Comparison of ENCODE assay signal across 9 cellular contexts in the genomic region with DNA sequence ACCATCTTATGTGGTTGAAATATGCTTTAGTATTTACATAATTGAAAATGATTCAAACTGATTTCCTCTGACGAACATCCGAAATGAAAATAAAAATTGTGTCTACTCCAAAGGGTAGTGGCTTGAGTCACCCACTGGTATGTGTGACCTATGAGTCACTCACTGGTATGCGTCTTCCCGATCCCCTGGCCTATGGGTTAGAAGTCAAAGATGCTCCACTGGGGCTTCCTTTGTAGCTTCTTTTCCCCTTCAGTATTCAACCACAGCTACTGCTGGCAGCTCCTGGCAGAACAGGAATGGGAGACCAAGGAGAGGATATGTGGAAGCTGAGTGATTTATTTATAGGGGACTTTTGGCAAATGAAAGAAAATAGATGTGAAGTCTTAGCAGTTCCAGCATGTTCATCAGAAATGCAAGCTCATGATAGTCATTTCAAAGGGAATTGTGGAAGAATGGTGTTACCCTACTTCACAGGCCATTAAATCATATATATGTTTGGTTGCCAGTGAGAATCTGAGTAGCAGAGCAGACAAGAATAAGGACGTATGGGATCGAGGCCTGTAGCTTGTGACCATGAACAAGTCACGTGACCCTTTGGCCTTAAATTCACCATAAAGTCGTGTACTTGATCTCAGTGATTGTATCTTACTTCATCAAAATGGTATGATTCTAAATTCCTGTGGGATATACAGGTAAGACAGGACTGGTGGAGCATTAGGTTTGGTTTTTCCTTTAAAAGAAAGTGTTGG.
DNase-seq lines count a peak whose midpoint lies in the region; ATAC-seq, FAIRE-seq and TF ChIP-seq lines count a peak whose summit lies in the region.
"Had no signal": no experiment of that assay in that cellular context is flagged by ENCODE, and none has a peak within 500 bp of the region (broad histone marks: within the 10 kb centered on the region; RNA-seq: fewer than 3 reads in every experiment).

No MANE protein-coding gene starts in this region.

- peak overlapping the region; percentile 94 for H3K9ac ChIP-seq in endothelial cell of umbilical vein (replicated peaks; ENCODE audit: extremely low read depth, insufficient read depth, low read length)

- FAIRE-seq in endothelial cell of umbilical vein (lab: Jason Lieb, UNC), result peak; percentile 88

- H3K4me3 ChIP-seq in endothelial cell of umbilical vein (replicated peaks in 1 of 3; ENCODE audit: insufficient read depth in 1 of 3, low read depth in 1 of 3, low read length in 3 of 3) (no peak overlapping the region), upper lobe of right lung (no peak overlapping the region)

- ATAC-seq in HG03558 (IDR thresholded peaks at IDR 0.05; ENCODE audit: extremely low read depth, unreplicated experiment) (peak; percentile 48), upper lobe of right lung (peak; percentile 96)
- ATAC-seq in naive thymus-derived CD8-positive, alpha-beta T cell, result peak; percentile 24 to 41

- POLR2A ChIA-PET in endothelial cell of umbilical vein (lab: Charles Lee), result interaction anchor here (1.0 kb wide), 1 partner anchor 8 kb away, joined by 3 read pairs; no protein-coding TSS in a partner anchor
- POLR2A ChIA-PET in naive thymus-derived CD8-positive, alpha-beta T cell (lab: Charles Lee), result no interaction called here

- no peak overlapping the region for H2AFZ ChIP-seq in endothelial cell of umbilical vein (ENCODE audit: low read depth, low read length)

- H3K9me3 Mint-ChIP-seq in activated CD4-positive, alpha-beta T cell treated with anti-CD3 and anti-CD28 coated beads, Interleukin-2, amount 10 ng/mL, durations not matched to agents 24 days and 14 days, result peaks cover 17% of the 10 kb centered on the region
- H3K9me3 Mint-ChIP-seq in naive thymus-derived CD8-positive, alpha-beta T cell, result peaks cover 0 to 3% (median 0%) of the 10 kb centered on the region in 9 donors
- H3K9me3 Mint-ChIP-seq: dendritic cell treated with granulocyte-macrophage colony-stimulating factor and Interleukin-4, amounts not matched to agents 40 ng/mL and 50 ng/mL, for 4 days had no signal

- H3K27me3 ChIP-seq in endothelial cell of umbilical vein (ENCODE audit: control insufficient read depth in 2 of 2, insufficient read depth in 2 of 2, low read length in 2 of 2), result no peaks in the 10 kb centered on the region
- H3K27me3 ChIP-seq in upper lobe of right lung, result no peaks in the 10 kb centered on the region

- intact Hi-C loops in activated CD4-positive, alpha-beta T cell treated with anti-CD3 and anti-CD28 coated beads, Interleukin-2, amount 10 ng/mL, durations not matched to agents 24 days and 14 days (cut with micrococcal nuclease), result loop anchor here (1.0 to 5.0 kb wide), 7 partner anchors 19 to 858 kb away; a partner anchor contains a TSS
- intact Hi-C loops in endothelial cell of umbilical vein (cut with micrococcal nuclease) (loop anchor here (1.0 to 2.0 kb wide), 3 partner anchors 8 to 215 kb away; a partner anchor contains a TSS), upper lobe of right lung (cut with DNase I) (no loop called here)

- dilution Hi-C loops in endothelial cell of umbilical vein (cut with MboI; ENCODE audit: extremely low pct_ligation_motif_present, low sequenced_read_pairs), result no loop called here

- no peaks in the 10 kb centered on the region for H4K20me1 ChIP-seq in endothelial cell of umbilical vein (replicated peaks; ENCODE audit: control insufficient read depth, extremely low read depth, insufficient read depth, low read length)

- H3K4me3 Mint-ChIP-seq in activated CD4-positive, alpha-beta T cell treated with anti-CD3 and anti-CD28 coated beads, Interleukin-2, amount 10 ng/mL, durations not matched to agents 24 days and 14 days, result peak overlapping the region; percentile 39
- H3K4me3 Mint-ChIP-seq in naive thymus-derived CD8-positive, alpha-beta T cell, result peak overlapping the region in 5 of 10 donors; percentile 14 to 60 (median 38)
- H3K4me3 Mint-ChIP-seq: dendritic cell treated with granulocyte-macrophage colony-stimulating factor and Interleukin-4, amounts not matched to agents 40 ng/mL and 50 ng/mL, for 4 days had no signal

- H3K27ac ChIP-seq in endothelial cell of umbilical vein (ENCODE audit: insufficient read depth, low read depth, low read length) (peak overlapping the region; percentile 99), upper lobe of right lung (peak overlapping the region; percentile 77)

- TF ChIP-seq CTCF in endothelial cell of umbilical vein (IDR thresholded peaks at IDR 0.05; ENCODE audit: extremely low read depth in 1 of 2, insufficient read depth in 1 of 2, low read depth in 1 of 2, low read length in 2 of 2) (no peak), upper lobe of right lung (IDR thresholded peaks at IDR 0.05) (no peak)

- BruUV-seq in endothelial cell of umbilical vein (replicated peaks; lab: Mats Ljungman, UMichigan), result TSS peak; percentile 81

- CTCF ChIA-PET in endothelial cell of umbilical vein (lab: Charles Lee), result interaction anchor here (0.7 to 3.7 kb wide), 9 partner anchors 18 to 315 kb away, joined by 3 to 34 read pairs (median 4); no protein-coding TSS in a partner anchor

- H3K4me1 Mint-ChIP-seq in activated CD4-positive, alpha-beta T cell treated with anti-CD3 and anti-CD28 coated beads, Interleukin-2, amount 10 ng/mL, durations not matched to agents 24 days and 14 days, result peaks cover 53% of the 10 kb centered on the region
- H3K4me1 Mint-ChIP-seq in naive thymus-derived CD8-positive, alpha-beta T cell, result peaks cover 23 to 65% (median 53%) of the 10 kb centered on the region in 4 donors

- TF ChIP-seq POLR2A in endothelial cell of umbilical vein (IDR thresholded peaks at IDR 0.05; ENCODE audit: low read depth, low read length), result peak; percentile 36

- no peaks in the 10 kb centered on the region for H3K9me1 ChIP-seq in endothelial cell of umbilical vein (replicated peaks; ENCODE audit: control insufficient read depth, extremely low read depth, insufficient read depth, low read length)

- H3K4me1 ChIP-seq in endothelial cell of umbilical vein (ENCODE audit: control insufficient read depth, extremely low read depth, insufficient read depth, low read length) (peaks cover 44% of the 10 kb centered on the region), upper lobe of right lung (peaks cover 22% of the 10 kb centered on the region)

- peaks cover 13% of the 10 kb centered on the region for H3K36me3 Mint-ChIP-seq in activated CD4-positive, alpha-beta T cell treated with anti-CD3 and anti-CD28 coated beads, Interleukin-2, amount 10 ng/mL, durations not matched to agents 24 days and 14 days (ENCODE audit: low read depth)
- H3K36me3 Mint-ChIP-seq in naive thymus-derived CD8-positive, alpha-beta T cell, result peaks cover 0 to 6% (median 0%) of the 10 kb centered on the region in 3 donors

- no peaks in the 10 kb centered on the region for H3K9me3 ChIP-seq in endothelial cell of umbilical vein (replicated peaks; ENCODE audit: control insufficient read depth, insufficient read depth, low read length)
- no peaks in the 10 kb centered on the region for H3K9me3 ChIP-seq in upper lobe of right lung

- H3K36me3 ChIP-seq in endothelial cell of umbilical vein (ENCODE audit: control insufficient read depth in 2 of 2, extremely low read depth in 1 of 2, insufficient read depth in 2 of 2, low read length in 2 of 2) (no peaks in the 10 kb centered on the region), upper lobe of right lung (no peaks in the 10 kb centered on the region)

- no peaks in the 10 kb centered on the region for H3K79me2 ChIP-seq in endothelial cell of umbilical vein (ENCODE audit: control insufficient read depth, insufficient read depth, low read length)

- peak overlapping the region; percentile 88 for H3K27ac Mint-ChIP-seq in activated CD4-positive, alpha-beta T cell treated with anti-CD3 and anti-CD28 coated beads, Interleukin-2, amount 10 ng/mL, durations not matched to agents 24 days and 14 days
- H3K27ac Mint-ChIP-seq in naive thymus-derived CD8-positive, alpha-beta T cell, result peak overlapping the region in 7 of 10 donors; percentile 27 to 88 (median 77)
- H3K27ac Mint-ChIP-seq: dendritic cell treated with granulocyte-macrophage colony-stimulating factor and Interleukin-4, amounts not matched to agents 40 ng/mL and 50 ng/mL, for 4 days had no signal

- H3K4me2 ChIP-seq in endothelial cell of umbilical vein (ENCODE audit: insufficient read depth, low read length), result peak overlapping the region; percentile 68

- H3K27me3 Mint-ChIP-seq in activated CD4-positive, alpha-beta T cell treated with anti-CD3 and anti-CD28 coated beads, Interleukin-2, amount 10 ng/mL, durations not matched to agents 24 days and 14 days, result no peaks in the 10 kb centered on the region
- H3K27me3 Mint-ChIP-seq in naive thymus-derived CD8-positive, alpha-beta T cell, result no peaks in the 10 kb centered on the region
- H3K27me3 Mint-ChIP-seq: dendritic cell treated with granulocyte-macrophage colony-stimulating factor and Interleukin-4, amounts not matched to agents 40 ng/mL and 50 ng/mL, for 4 days had no signal

- peak; percentile 96 for DNase-seq in A172 (ENCODE audit: low spot score)
- DNase-seq in activated CD4-positive, alpha-beta T cell treated with anti-CD3 and anti-CD28 coated beads, Interleukin-2, amount 10 ng/mL, durations not matched to agents 24 days and 14 days, result peak; percentile 84
- peak; percentile 90 for DNase-seq in endothelial cell of umbilical vein (ENCODE audit: low read depth, low spot score)
- DNase-seq in naive thymus-derived CD8-positive, alpha-beta T cell, result no peak
- DNase-seq in upper lobe of right lung, result no peak
- DNase-seq in NCI-H524 (lab: John Stamatoyannopoulos, UW), result no peak
- DNase-seq in NCI-H748 treated with DMSO at 0.1 percent for 48 hours (lab: John Stamatoyannopoulos, UW), result no peak

TF ChIP-seq in endothelial cell of umbilical vein, 7 proteins besides CTCF, POLR2A, EP300 and RAD21:
- TF ChIP-seq POLR2AphosphoS5 (IDR thresholded peaks at IDR 0.05; ENCODE audit: insufficient read depth, low read depth, low read length) (peak; percentile 95), EZH2 (IDR thresholded peaks at IDR 0.05; ENCODE audit: borderline replicate concordance, low read depth, low read length, severe bottlenecking) (no peak), MYC (IDR thresholded peaks at IDR 0.05; ENCODE audit: low read depth, low read length) (no peak), GATA2 (IDR thresholded peaks at IDR 0.05; ENCODE audit: insufficient read depth, insufficient read length, low read depth, low read length) (peak; percentile 69), JUN (IDR thresholded peaks at IDR 0.05; ENCODE audit: borderline replicate concordance, insufficient read depth, insufficient read length, low read depth) (peak; percentile 100), FOS (IDR thresholded peaks at IDR 0.05; ENCODE audit: borderline replicate concordance, insufficient read depth, low read length) (peak; percentile 100)
- TF ChIP-seq, protein P1, sequence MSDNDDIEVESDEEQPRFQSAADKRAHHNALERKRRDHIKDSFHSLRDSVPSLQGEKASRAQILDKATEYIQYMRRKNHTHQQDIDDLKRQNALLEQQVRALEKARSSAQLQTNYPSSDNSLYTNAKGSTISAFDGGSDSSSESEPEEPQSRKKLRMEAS (IDR thresholded peaks at IDR 0.05; ENCODE audit: insufficient read depth, insufficient read length), result no peak

Comparison
In these comparisons a context has a peak if more than half of its experiments do, and no peak if none do; other contexts are left out.
1. DNase-seq: peak in A172 (single experiment), activated CD4-positive, alpha-beta T cell treated with anti-CD3 and anti-CD28 coated beads, Interleukin-2, amount 10 ng/mL, durations not matched to agents 24 days and 14 days (single experiment) and endothelial cell of umbilical vein (single experiment); none in naive thymus-derived CD8-positive, alpha-beta T cell (0 of 10), upper lobe of right lung (single experiment), NCI-H524 (0 of 2) and NCI-H748 treated with DMSO at 0.1 percent for 48 hours (single experiment).
2. ATAC-seq: peak in every context shown above with its lines; median percentile 96 in upper lobe of right lung; 48 in HG03558; 32 in naive thymus-derived CD8-positive, alpha-beta T cell.